ENCODE assay signal across 19 cellular contexts in the genomic region with DNA sequence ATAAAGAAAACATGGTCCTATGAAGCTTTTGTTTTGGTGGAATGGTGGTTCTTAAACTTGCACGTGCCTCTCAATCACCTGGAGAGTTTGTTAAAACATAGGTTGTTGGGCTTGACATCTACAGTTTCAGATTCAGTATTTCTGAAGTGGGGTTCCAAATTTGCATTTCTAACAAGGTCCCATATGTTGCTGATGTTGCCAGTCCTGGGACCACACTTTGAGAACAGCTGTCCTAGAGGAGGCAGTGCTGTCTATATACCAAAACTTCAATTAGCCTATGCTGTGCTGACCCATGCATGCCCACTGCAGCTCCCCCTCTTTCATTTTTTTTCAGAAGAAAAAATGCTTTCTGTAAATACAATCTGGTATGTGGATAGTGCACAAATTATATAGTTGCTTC. TPM values are rescaled to one million over a fixed set of nuclear protein-coding genes. Genes with fewer than 3 reads are reported as not detected.
A peak's percentile ranks its signal among the peaks of the same experiment; 100 is the strongest.
DNase-seq lines count a peak whose midpoint lies in the region; ATAC-seq and TF ChIP-seq lines count a peak whose summit lies in the region.
"Had no signal": no experiment of that assay in that cellular context is flagged by ENCODE, and none has a peak within 500 bp of the region (broad histone marks: within the 10 kb centered on the region; RNA-seq: fewer than 3 reads in every experiment).

No MANE protein-coding gene starts in this region.

- H3K9me3 ChIP-seq in PC-9 (ENCODE audit: insufficient read depth, low read depth) = peaks cover 4% of the 10 kb centered on the region; the same call in 1 of the 2 replicates
- H3K9me3 ChIP-seq: BE2C, SJSA1, suprapubic skin had no signal

- no peaks in the 10 kb centered on the region for H4K20me1 ChIP-seq in PC-9 (ENCODE audit: insufficient read depth)

- no peak overlapping the region for H3K4me3 ChIP-seq in PC-9
- H3K4me3 ChIP-seq: SJSA1, suprapubic skin had no signal

- ATAC-seq in GM18907 (IDR thresholded peaks at IDR 0.05; ENCODE audit: unreplicated experiment) (peak; percentile 65), HG02623 (IDR thresholded peaks at IDR 0.05; ENCODE audit: unreplicated experiment) (peak; percentile 75), sciatic nerve (no peak)
- ATAC-seq: left colon had no signal

- H3K27ac Mint-ChIP-seq in mesothelial cell of epicardium = peak overlapping the region; percentile 39
- H3K27ac Mint-ChIP-seq: progenitor cell of endocrine pancreas had no signal

- intact Hi-C loops in PC-9 (cut with micrococcal nuclease; ENCODE audit: unreplicated experiment) (no loop called here), sciatic nerve (cut with DNase I) (no loop called here)

- TF ChIP-seq CTCF in mesothelial cell of epicardium (IDR thresholded peaks at IDR 0.05; ENCODE audit: unreplicated experiment) (no peak), PC-9 (conservative IDR thresholded peaks at IDR 0.05) (no peak)

- no peak overlapping the region for H2AFZ ChIP-seq in PC-9

- DNase-seq in NCI-H524 treated with DMSO at 0.1 percent for 48 hours (lab: John Stamatoyannopoulos, UW) (peak; percentile 7), mesothelial cell of epicardium (ENCODE audit: low spot score in 2 of 2, unreplicated experiment in 2 of 2) (no peak), ureter (ENCODE audit: low spot score) (no peak), PC-9 (no peak), sciatic nerve (ENCODE audit: low spot score) (no peak)
- DNase-seq: BE2C; dermis blood vessel endothelial cell; GF-D8; left colon; NCI-H2029; NCI-H526 treated with DMSO at 0.1 percent for 48 hours; small intestine; stimulated activated CD4-positive, alpha-beta T cell treated with anti-CD3 and anti-CD28 coated beads, Interleukin-4, amount 100 ng/mL, for 4 hours; T-helper 9 cell had no signal

- H3K9me2 ChIP-seq in PC-9 (ENCODE audit: insufficient read depth) = no peaks in the 10 kb centered on the region

- BruUV-seq in PC-9 (replicated peaks; lab: Mats Ljungman, UMichigan) = no TSS peak

- no peaks in the 10 kb centered on the region for H3K27me3 ChIP-seq in PC-9 (ENCODE audit: insufficient read depth, low read depth)
- H3K27me3 ChIP-seq: BE2C, SJSA1, suprapubic skin had no signal

- H3K36me3 Mint-ChIP-seq in mesothelial cell of epicardium = peaks cover 11% of the 10 kb centered on the region

- H3K27me3 Mint-ChIP-seq in mesothelial cell of epicardium (ENCODE audit: low read depth) = no peaks in the 10 kb centered on the region
- H3K27me3 Mint-ChIP-seq: progenitor cell of endocrine pancreas had no signal

- POLR2A ChIA-PET in PC-9 (lab: Charles Lee; ENCODE audit: unreplicated experiment) = no interaction called here

- peaks cover 22% of the 10 kb centered on the region for H3F3A ChIP-seq in PC-9 (ENCODE audit: insufficient read depth, low read depth)

- no peak overlapping the region for H3K27ac ChIP-seq in PC-9
- H3K27ac ChIP-seq: SJSA1, suprapubic skin had no signal

- H3K79me2 ChIP-seq in PC-9 (ENCODE audit: low read depth) = peaks cover 13% of the 10 kb centered on the region; the same call in 1 of the 2 replicates

- peaks cover 24% of the 10 kb centered on the region for H3K4me1 Mint-ChIP-seq in mesothelial cell of epicardium

- peaks cover 28% of the 10 kb centered on the region for H3K4me1 ChIP-seq in PC-9 (replicated peaks; ENCODE audit: insufficient read depth)
- H3K4me1 ChIP-seq: BE2C, suprapubic skin had no signal

- H3K4me2 ChIP-seq in PC-9 = no peak overlapping the region

- H3K9me3 Mint-ChIP-seq in mesothelial cell of epicardium = peaks cover 17% of the 10 kb centered on the region

- H3K36me3 ChIP-seq in PC-9 (ENCODE audit: low read depth) = 0 out of 2 replicates have a peak, but pooled peaks cover under 1% of the 10 kb centered on the region
- H3K36me3 ChIP-seq: suprapubic skin had no signal

- CTCF ChIA-PET in PC-9 (lab: Charles Lee) = no interaction called here

- H3K4me3 Mint-ChIP-seq in mesothelial cell of epicardium = no peak overlapping the region

RNA-seq across cellular contexts. Expression of gene ALCAM, which starts 31.3 kb away (rescaled TPM):
- total RNA-seq in mesothelial cell of epicardium (87.1 to 93.1 TPM (median 90.3 TPM) in 3 replicates), ureter (67.6 TPM), PC-9 (2021) (110 and 132 TPM in 2 replicates), sciatic nerve (39.0 TPM)
